Comparison of ENCODE assay signal across 18 cellular contexts in genomic region chr10:71865561-71866041, GRCh38.
"Had no signal": no experiment of that assay in that cellular context is flagged by ENCODE, and none has a peak within 500 bp of the region (broad histone marks: within the 10 kb centered on the region; RNA-seq: fewer than 3 reads in every experiment).

No MANE protein-coding gene starts in this region.

- H3K27ac ChIP-seq: ascending aorta, cardiac muscle cell, colonic mucosa, esophagus squamous epithelium, heart left ventricle, upper lobe of right lung, WERI-Rb-1 had no signal

- DNase-seq: activated CD4-positive, alpha-beta T cell treated with anti-CD3 and anti-CD28 coated beads for 48 hours; activated CD8-positive, alpha-beta memory T cell treated with anti-CD3 and anti-CD28 coated beads, Interleukin-2, amount 50 U/mL, for 48 hours; activated CD8-positive, alpha-beta T cell treated with anti-CD3 and anti-CD28 coated beads, Interleukin-2, amount 10 ng/mL, durations not matched to agents 7 days and 5 days; activated naive CD4-positive, alpha-beta T cell; colonic mucosa; esophagus squamous epithelium; heart left ventricle; left lung; stimulated activated CD4-positive, alpha-beta T cell treated with anti-CD3 and anti-CD28 coated beads, Interleukin-4, amount 100 ng/mL, for 1 hour; stimulated activated CD8-positive, alpha-beta memory T cell treated with anti-CD3 and anti-CD28 coated beads, Interleukin-4, amount 100 ng/mL, for 48 hours; WERI-Rb-1 had no signal

- H3K4me1 ChIP-seq: colonic mucosa had no signal

- H3K9me3 Mint-ChIP-seq: memory B cell; stimulated activated naive CD8-positive, alpha-beta T cell treated with anti-CD3 and anti-CD28 coated beads, Interleukin-15, Interleukin-2, amounts not matched to agents 100 ng/mL and 50 ng/mL, for 24 hours had no signal

- H3K4me3 Mint-ChIP-seq: activated CD8-positive, alpha-beta T cell treated with anti-CD3 and anti-CD28 coated beads, Interleukin-2, amount 10 ng/mL, durations not matched to agents 7 days and 5 days; memory B cell; nephron; stimulated activated naive CD8-positive, alpha-beta T cell treated with anti-CD3 and anti-CD28 coated beads, Interleukin-15, Interleukin-2, amounts not matched to agents 100 ng/mL and 50 ng/mL, for 24 hours had no signal

- H3K9me3 ChIP-seq: ascending aorta, colonic mucosa, esophagus squamous epithelium, heart left ventricle, left lung, upper lobe of right lung had no signal

- H3K27me3 Mint-ChIP-seq: memory B cell; stimulated activated naive CD8-positive, alpha-beta T cell treated with anti-CD3 and anti-CD28 coated beads, Interleukin-15, Interleukin-2, amounts not matched to agents 100 ng/mL and 50 ng/mL, for 24 hours had no signal

- ATAC-seq: activated CD8-positive, alpha-beta T cell treated with anti-CD3 and anti-CD28 coated beads, Interleukin-2, amount 10 ng/mL, durations not matched to agents 7 days and 5 days; left lung; sciatic nerve; upper lobe of right lung had no signal

- H3K36me3 ChIP-seq: ascending aorta, cardiac muscle cell, colonic mucosa, esophagus squamous epithelium, heart left ventricle, left lung, upper lobe of right lung, WERI-Rb-1 had no signal

- H3K4me3 ChIP-seq: ascending aorta, cardiac muscle cell, colonic mucosa, esophagus squamous epithelium, heart left ventricle, left lung, upper lobe of right lung had no signal

- H3K36me3 Mint-ChIP-seq: memory B cell had no signal

- H3K27ac Mint-ChIP-seq: activated CD8-positive, alpha-beta T cell treated with anti-CD3 and anti-CD28 coated beads, Interleukin-2, amount 10 ng/mL, durations not matched to agents 7 days and 5 days; memory B cell; nephron; stimulated activated naive CD8-positive, alpha-beta T cell treated with anti-CD3 and anti-CD28 coated beads, Interleukin-15, Interleukin-2, amounts not matched to agents 100 ng/mL and 50 ng/mL, for 24 hours had no signal

- H3K27me3 ChIP-seq: ascending aorta, cardiac muscle cell, colonic mucosa, esophagus squamous epithelium, heart left ventricle, left lung, upper lobe of right lung had no signal
